In genomic region chr2:205785507-205786222, GRCh38 we compare ENCODE assay signal across 23 cellular contexts.
A peak's percentile ranks its signal among the peaks of the same experiment; 100 is the strongest.
DNase-seq lines count a peak whose midpoint lies in the region; ATAC-seq and TF ChIP-seq lines count a peak whose summit lies in the region.
"Had no signal": no experiment of that assay in that cellular context is flagged by ENCODE, and none has a peak within 500 bp of the region (broad histone marks: within the 10 kb centered on the region; RNA-seq: fewer than 3 reads in every experiment).

No MANE protein-coding gene starts in this region.

- 51% methylated on average over 6 of the region's 6 CpGs for WGBS in esophagus muscularis mucosa

- TF ChIP-seq CTCF in esophagus muscularis mucosa (IDR thresholded peaks at IDR 0.05) (no peak), omental fat pad (IDR thresholded peaks at IDR 0.05) (no peak)

- peak overlapping the region; percentile 80 to 98 (median 90) for H3K27ac ChIP-seq in esophagus muscularis mucosa (replicated peaks in 1 of 4)
- H3K27ac ChIP-seq: HL-60, neutrophil, psoas muscle had no signal

- intact Hi-C loops in esophagus muscularis mucosa (cut with DNase I), result no loop called here

- TF ChIP-seq POLR2A in esophagus muscularis mucosa (IDR thresholded peaks at IDR 0.05; ENCODE audit: low read depth), result no peak

- H3K4me3 ChIP-seq in esophagus muscularis mucosa, result no peak overlapping the region
- H3K4me3 ChIP-seq: psoas muscle had no signal

- TF ChIP-seq EP300 in esophagus muscularis mucosa (IDR thresholded peaks at IDR 0.05), result no peak

- H3K36me3 ChIP-seq in esophagus muscularis mucosa, result no peaks in the 10 kb centered on the region
- H3K36me3 ChIP-seq: neutrophil had no signal

- H3K27me3 ChIP-seq in esophagus muscularis mucosa, result no peaks in the 10 kb centered on the region
- H3K27me3 ChIP-seq: neutrophil had no signal

- H3K4me1 ChIP-seq in esophagus muscularis mucosa, result peaks cover 0 to 92% (median 90%) of the 10 kb centered on the region in 4 donors
- H3K4me1 ChIP-seq: psoas muscle had no signal

- no peaks in the 10 kb centered on the region for H3K9me3 ChIP-seq in esophagus muscularis mucosa
- H3K9me3 ChIP-seq: neutrophil, psoas muscle had no signal

- peak; percentile 25 for ATAC-seq in omental fat pad (ENCODE audit: low FRiP score)
- ATAC-seq in GM19463 (IDR thresholded peaks at IDR 0.05; ENCODE audit: unreplicated experiment), result no peak
- ATAC-seq: activated CD8-positive, alpha-beta T cell treated with anti-CD3 and anti-CD28 coated beads, Interleukin-2, amount 10 ng/mL, durations not matched to agents 7 days and 5 days; psoas muscle; stimulated activated naive CD8-positive, alpha-beta T cell treated with anti-CD3 and anti-CD28 coated beads, Interleukin-15, Interleukin-2, amounts not matched to agents 100 U/mL and 50 U/mL, for 24 hours had no signal

- peak; percentile 33 for DNase-seq in A172 (ENCODE audit: low spot score)
- DNase-seq in HS-27A (ENCODE audit: low read depth), result peak; percentile 34
- DNase-seq in esophagus muscularis mucosa (ENCODE audit: extremely low spot score), result no peak
- DNase-seq in omental fat pad (ENCODE audit: low spot score), result no peak
- DNase-seq in CD1c-positive myeloid dendritic cell (ENCODE audit: extremely low spot score), result no peak
- no peak for DNase-seq in iPS-NIHi11 (ENCODE audit: low spot score)
- DNase-seq in NAMALWA (ENCODE audit: low spot score), result no peak
- DNase-seq: activated CD4-positive, CD25-positive, alpha-beta regulatory T cell treated with anti-CD3 and anti-CD28 coated beads, Interleukin-2, amount 50 U/mL, for 72 hours; activated CD8-positive, alpha-beta T cell treated with anti-CD3 and anti-CD28 coated beads, Interleukin-2, amount 10 ng/mL, durations not matched to agents 7 days and 5 days; activated naive CD4-positive, alpha-beta T cell treated with anti-CD3 and anti-CD28 coated beads, Interleukin-2, amount 10 ng/mL, durations not matched to agents 7 days and 5 days; activated T-cell treated with anti-CD3 and anti-CD28 coated beads, Interleukin-2, amount 50 U/mL, for 24 hours; anterior cingulate cortex; C1 segment of cervical spinal cord; foreskin fibroblast; NCI-H1436 treated with DMSO at 0.1 percent for 48 hours; NCI-H2171 treated with DMSO at 0.1 percent for 48 hours; psoas muscle; Right ventricle myocardium superior; stimulated activated CD4-positive, alpha-beta T cell treated with anti-CD3 and anti-CD28 coated beads, Interleukin-4, amount 100 ng/mL, for 24 hours; stimulated activated naive CD8-positive, alpha-beta T cell treated with anti-CD3 and anti-CD28 coated beads, Interleukin-15, Interleukin-2, amounts not matched to agents 100 U/mL and 50 U/mL, for 24 hours had no signal

Comparison
In these comparisons a context has a peak if more than half of its experiments do, and no peak if none do; other contexts are left out.
1. DNase-seq: peak in A172 (single experiment) and HS-27A (single experiment); none in esophagus muscularis mucosa (single experiment), omental fat pad (single experiment), CD1c-positive myeloid dendritic cell (single experiment), iPS-NIHi11 (single experiment) and NAMALWA (single experiment).